8 cellular contexts compared by ENCODE assay signal in genomic region chr1:149850732-149851345, GRCh38. TPM values are rescaled to one million over a fixed set of nuclear protein-coding genes. Genes with fewer than 3 reads are reported as not detected.
DNase-seq lines count a peak whose midpoint lies in the region; ATAC-seq, FAIRE-seq and TF ChIP-seq lines count a peak whose summit lies in the region.
"Not testable (repeated sequence)": the region's sequence is repeated elsewhere in the genome, so short reads cannot be mapped to it uniquely, and the experiment has no call there.

No MANE protein-coding gene starts in this region.

- FAIRE-seq in A204.1 (lab: Jason Lieb, UNC) = peak; percentile 90

- H2AFZ ChIP-seq in PC-9; mammary epithelial cell (ENCODE audit: low read depth, low read length): not testable (repeated sequence)

- not testable (repeated sequence) for H3K9me2 ChIP-seq in PC-9 (ENCODE audit: insufficient read depth)

- not testable (repeated sequence) for H3K36me3 ChIP-seq in PC-9 (ENCODE audit: low read depth); mammary epithelial cell (ENCODE audit: insufficient read depth, low read length); lung (ENCODE audit: control insufficient read depth in 2 of 2, insufficient read depth in 2 of 2, low read length in 2 of 2)

- H4K20me1 ChIP-seq in PC-9 (ENCODE audit: insufficient read depth) = peaks cover 20% of the 10 kb centered on the region; the same call in 1 of the 2 replicates
- not testable (repeated sequence) for H4K20me1 ChIP-seq in mammary epithelial cell (ENCODE audit: insufficient read depth, low read length)

- BruUV-seq in PC-9 (replicated peaks; lab: Mats Ljungman, UMichigan) (TSS peak; percentile 64), mammary epithelial cell (replicated peaks; lab: Mats Ljungman, UMichigan) (TSS peak; percentile 84)

- H3K27ac ChIP-seq in PC-9; mammary epithelial cell (ENCODE audit: insufficient read depth, low read depth, low read length); lung (ENCODE audit: low read depth in 1 of 2, low read length in 1 of 2): not testable (repeated sequence)

- H3K4me1 ChIP-seq in PC-9 (replicated peaks; ENCODE audit: insufficient read depth) (peaks cover 33% of the 10 kb centered on the region), mammary epithelial cell (ENCODE audit: insufficient read depth, low read length) (peaks cover 29% of the 10 kb centered on the region), lung (ENCODE audit: control insufficient read depth in 2 of 2, insufficient read depth in 2 of 2, low read length in 2 of 2) (peaks cover 1 to 17% of the 10 kb centered on the region in 2 donors)

- not testable (repeated sequence) for TF ChIP-seq CTCF in PC-9 (conservative IDR thresholded peaks at IDR 0.05); mammary epithelial cell (conservative IDR thresholded peaks at IDR 0.05 in 1 of 2, IDR thresholded peaks at IDR 0.05 in 1 of 2; ENCODE audit: extremely low read depth in 1 of 2, insufficient read depth in 1 of 2, low read depth in 1 of 2, low read length in 2 of 2); lung (IDR thresholded peaks at IDR 0.05; ENCODE audit: control extremely low read depth, extremely low read depth)

- dilution Hi-C loops in mammary epithelial cell (cut with HindIII; ENCODE audit: low sequenced_read_pairs) = not testable (repeated sequence)

- CTCF ChIA-PET in PC-9 (lab: Charles Lee); mammary epithelial cell (lab: Charles Lee; ENCODE audit: low non-redundant PET): not testable (repeated sequence)

- H3K9ac ChIP-seq in mammary epithelial cell (ENCODE audit: insufficient read depth, low read length) = not testable (repeated sequence)

- peak; percentile 43 for ATAC-seq in GM18858 (IDR thresholded peaks at IDR 0.05; ENCODE audit: unreplicated experiment)
- peak; percentile 42 for ATAC-seq in GM21360 (IDR thresholded peaks at IDR 0.05; ENCODE audit: unreplicated experiment)
- ATAC-seq in HG02678 (IDR thresholded peaks at IDR 0.05; ENCODE audit: unreplicated experiment) = peak; percentile 68
- ATAC-seq in HG03139 (IDR thresholded peaks at IDR 0.05; ENCODE audit: unreplicated experiment) = peak; percentile 44
- peak; percentile 80 for ATAC-seq in lung (ENCODE audit: insufficient read depth, low FRiP score)

- H3K4me2 ChIP-seq in PC-9; mammary epithelial cell (ENCODE audit: insufficient read depth, low read depth, low read length): not testable (repeated sequence)

- not testable (repeated sequence) for H3K4me3 ChIP-seq in PC-9; mammary epithelial cell (replicated peaks in 1 of 3; ENCODE audit: insufficient read depth in 1 of 3, low read depth in 2 of 3, low read length in 3 of 3); lung

- H3K79me2 ChIP-seq in PC-9 (ENCODE audit: low read depth) (peaks cover 43% of the 10 kb centered on the region), mammary epithelial cell (ENCODE audit: insufficient read depth, low read length) (peaks cover 41% of the 10 kb centered on the region)

- WGBS in mammary epithelial cell (ENCODE audit: low coverage, missing lambda C conversion rate) = no CpG with 5 or more reads among the region's 62 CpGs
- no CpG with 5 or more reads among the region's 62 CpGs for WGBS in lung, 2 donors

- DNase-seq in PC-9; mammary epithelial cell; lung (ENCODE audit: low spot score): not testable (repeated sequence)

- peaks cover 26% of the 10 kb centered on the region for H3F3A ChIP-seq in PC-9 (ENCODE audit: insufficient read depth, low read depth)

- intact Hi-C loops in PC-9 (cut with micrococcal nuclease; ENCODE audit: unreplicated experiment); mammary epithelial cell (cut with micrococcal nuclease): not testable (repeated sequence)

- H3K27me3 ChIP-seq in PC-9 (ENCODE audit: insufficient read depth, low read depth); mammary epithelial cell (ENCODE audit: insufficient read depth, low read length); lung (ENCODE audit: control insufficient read depth, insufficient read depth): not testable (repeated sequence)

- in situ Hi-C loops in mammary epithelial cell (cut with MboI; ENCODE audit: low sequenced_read_pairs in 2 of 2) = not testable (repeated sequence)

- H3K9me3 ChIP-seq in PC-9 (ENCODE audit: insufficient read depth, low read depth); mammary epithelial cell (replicated peaks; ENCODE audit: insufficient read depth, low read length); lung (ENCODE audit: control insufficient read depth in 2 of 2, insufficient read depth in 1 of 2, low read length in 1 of 2): not testable (repeated sequence)

- POLR2A ChIA-PET in PC-9 (lab: Charles Lee; ENCODE audit: unreplicated experiment) = not testable (repeated sequence)

RNA-seq across cellular contexts. Expression of gene BOLA1, which starts 48.5 kb away (rescaled TPM):
- total RNA-seq in PC-9 (2021) (16.2 and 23.7 TPM in 2 replicates), mammary epithelial cell (10 to 100 TPM in 1 of 2 donors, 1 to 10 TPM in 1; 7.7 to 15.8 TPM), lung (10 to 100 TPM; 12.5 to 14.2 TPM)
- polyA plus RNA-seq in mammary epithelial cell (13.8 TPM), lung (10 to 100 TPM; 16.8 to 28.5 TPM)
- not detected for polyA minus RNA-seq in mammary epithelial cell
